ENCODE assay signal across 10 cellular contexts in the genomic region with DNA sequence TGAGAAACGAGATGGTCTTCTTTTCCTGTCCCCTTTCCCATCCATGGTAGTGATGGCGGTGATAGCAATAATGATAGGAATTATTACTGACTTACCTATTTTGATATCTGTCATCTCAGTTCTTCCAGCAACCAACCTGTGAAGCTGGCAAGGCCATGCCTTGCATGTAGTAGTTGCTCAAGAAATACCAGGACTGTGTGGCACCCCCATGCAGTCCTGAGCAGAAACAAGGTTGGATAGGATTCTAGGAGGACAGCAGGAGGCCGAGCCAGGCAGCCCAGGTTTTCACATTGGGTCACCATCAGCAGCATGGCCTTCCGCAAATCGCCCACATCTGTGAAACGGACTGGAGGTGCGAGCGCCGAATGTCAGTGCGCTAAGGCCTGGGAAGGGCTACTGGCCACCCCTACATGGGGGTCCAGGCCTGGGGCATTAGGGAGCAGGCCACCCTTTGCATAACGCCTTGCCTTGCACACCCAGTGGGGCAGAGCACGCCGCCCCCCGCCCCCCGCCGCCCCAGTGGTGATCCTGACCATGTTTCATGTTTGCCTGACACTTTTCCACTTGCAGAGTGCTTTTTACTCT. TPM values are rescaled to one million over a fixed set of nuclear protein-coding genes. Genes with fewer than 3 reads are reported as not detected.
DNase-seq lines count a peak whose midpoint lies in the region; ATAC-seq lines count a peak whose summit lies in the region.
"Had no signal": no experiment of that assay in that cellular context is flagged by ENCODE, and none has a peak within 500 bp of the region (broad histone marks: within the 10 kb centered on the region; RNA-seq: fewer than 3 reads in every experiment).

No MANE protein-coding gene starts in this region.

- POLR2A ChIA-PET in activated CD4-positive, alpha-beta T cell treated with anti-CD3 and anti-CD28 coated beads, Interleukin-2, amount 10 ng/mL, durations not matched to agents 7 days and 5 days (lab: Charles Lee) = interaction anchor here (1.0 to 1.2 kb wide), 2 partner anchors 9 to 20 kb away, joined by 4 to 10 read pairs; a partner anchor contains a TSS

- ATAC-seq in HG02852 (IDR thresholded peaks at IDR 0.05; ENCODE audit: unreplicated experiment) = no peak
- ATAC-seq in GM18909 (IDR thresholded peaks at IDR 0.05; ENCODE audit: poor library complexity, unreplicated experiment) = no peak
- ATAC-seq: foreskin keratinocyte had no signal

- H3K9me3 ChIP-seq in mononuclear cell (ENCODE audit: low read depth, low read length) = no peaks in the 10 kb centered on the region
- no peaks in the 10 kb centered on the region for H3K9me3 ChIP-seq in thymus (ENCODE audit: control insufficient read depth)

- H3K4me1 ChIP-seq in mononuclear cell (ENCODE audit: insufficient read depth, low read length) = peaks cover 77% of the 10 kb centered on the region
- H3K4me1 ChIP-seq in thymus (ENCODE audit: control insufficient read depth, insufficient read depth, low read length) = peaks cover 56% of the 10 kb centered on the region

- peak overlapping the region; percentile 93 for H3K27ac Mint-ChIP-seq in activated CD4-positive, alpha-beta T cell treated with anti-CD3 and anti-CD28 coated beads, Interleukin-2, amount 10 ng/mL, durations not matched to agents 7 days and 5 days

- peaks cover 67% of the 10 kb centered on the region for H3K4me1 Mint-ChIP-seq in activated CD4-positive, alpha-beta T cell treated with anti-CD3 and anti-CD28 coated beads, Interleukin-2, amount 10 ng/mL, durations not matched to agents 7 days and 5 days

- H3K9me3 Mint-ChIP-seq in activated CD4-positive, alpha-beta T cell treated with anti-CD3 and anti-CD28 coated beads, Interleukin-2, amount 10 ng/mL, durations not matched to agents 7 days and 5 days = no peaks in the 10 kb centered on the region

- peak overlapping the region; percentile 83 for H3K27ac ChIP-seq in angular gyrus (ENCODE audit: low read depth, low read length)
- peak overlapping the region; percentile 95 for H3K27ac ChIP-seq in thymus (ENCODE audit: low read depth)
- H3K27ac ChIP-seq: foreskin keratinocyte had no signal

- no peaks in the 10 kb centered on the region for H3K27me3 Mint-ChIP-seq in activated CD4-positive, alpha-beta T cell treated with anti-CD3 and anti-CD28 coated beads, Interleukin-2, amount 10 ng/mL, durations not matched to agents 7 days and 5 days

- peak overlapping the region; percentile 87 for H3K4me3 ChIP-seq in mononuclear cell (ENCODE audit: low read length)
- H3K4me3 ChIP-seq in thymus (ENCODE audit: low read length) = peak overlapping the region; percentile 92

- H3K36me3 ChIP-seq in thymus (ENCODE audit: control insufficient read depth, insufficient read depth) = peaks cover 30% of the 10 kb centered on the region

- H3K27me3 ChIP-seq in mononuclear cell (ENCODE audit: insufficient read depth, low read length) = no peaks in the 10 kb centered on the region
- no peaks in the 10 kb centered on the region for H3K27me3 ChIP-seq in thymus (ENCODE audit: control insufficient read depth, insufficient read depth)
- H3K27me3 ChIP-seq: foreskin keratinocyte had no signal

- CTCF ChIA-PET in activated CD4-positive, alpha-beta T cell treated with anti-CD3 and anti-CD28 coated beads, Interleukin-2, amount 10 ng/mL, durations not matched to agents 7 days and 5 days (lab: Charles Lee) = interaction anchor here (0.6 to 4.9 kb wide), 9 partner anchors 8 to 100 kb away, joined by 3 to 36 read pairs (median 5); no protein-coding TSS in a partner anchor

- H3K4me3 Mint-ChIP-seq in activated CD4-positive, alpha-beta T cell treated with anti-CD3 and anti-CD28 coated beads, Interleukin-2, amount 10 ng/mL, durations not matched to agents 7 days and 5 days = peak overlapping the region; percentile 95

- 63% methylated on average over 16 of the region's 16 CpGs for WGBS in thymus

- H3K36me3 Mint-ChIP-seq in activated CD4-positive, alpha-beta T cell treated with anti-CD3 and anti-CD28 coated beads, Interleukin-2, amount 10 ng/mL, durations not matched to agents 7 days and 5 days (ENCODE audit: low read depth) = peaks cover 62% of the 10 kb centered on the region

- DNase-seq in activated CD4-positive, alpha-beta T cell treated with anti-CD3 and anti-CD28 coated beads, Interleukin-2, amount 10 ng/mL, durations not matched to agents 7 days and 5 days = no peak
- no peak for DNase-seq in activated CD4-positive, alpha-beta T cell treated with anti-CD3 and anti-CD28 coated beads for 4 hours
- no peak for DNase-seq in DMS 273 treated with DMSO at 0.1 percent for 48 hours (lab: John Stamatoyannopoulos, UW)
- DNase-seq: activated CD8-positive, alpha-beta memory T cell treated with anti-CD3 and anti-CD28 coated beads, Interleukin-2, amount 50 U/mL, for 4 hours; foreskin keratinocyte had no signal

RNA-seq across cellular contexts. Expression of a gene that starts 2.5 kb away (rescaled TPM):
- 100 to 1,000 TPM; 306 to 324 TPM for total RNA-seq in activated CD4-positive, alpha-beta T cell treated with anti-CD3 and anti-CD28 coated beads, Interleukin-2, amount 10 ng/mL, durations not matched to agents 7 days and 5 days
- 185 TPM for total RNA-seq in mononuclear cell
- polyA plus RNA-seq in thymus = 158 TPM

RNA-seq across cellular contexts. Expression of a gene that starts 20.3 kb away (rescaled TPM):
- 100 to 1,000 TPM; 135 to 194 TPM for total RNA-seq in activated CD4-positive, alpha-beta T cell treated with anti-CD3 and anti-CD28 coated beads, Interleukin-2, amount 10 ng/mL, durations not matched to agents 7 days and 5 days
- total RNA-seq in mononuclear cell = 48.4 TPM
- polyA plus RNA-seq in thymus = 99.1 TPM

RNA-seq across cellular contexts. Expression of a gene that starts 34.6 kb away (rescaled TPM):
- total RNA-seq in activated CD4-positive, alpha-beta T cell treated with anti-CD3 and anti-CD28 coated beads, Interleukin-2, amount 10 ng/mL, durations not matched to agents 7 days and 5 days = 1 to 10 TPM; 8.2 to 9.6 TPM
- total RNA-seq in mononuclear cell = 4.6 TPM
- polyA plus RNA-seq in thymus = 11.8 TPM
